ENCODE assay signal across 27 cellular contexts in the genomic region with DNA sequence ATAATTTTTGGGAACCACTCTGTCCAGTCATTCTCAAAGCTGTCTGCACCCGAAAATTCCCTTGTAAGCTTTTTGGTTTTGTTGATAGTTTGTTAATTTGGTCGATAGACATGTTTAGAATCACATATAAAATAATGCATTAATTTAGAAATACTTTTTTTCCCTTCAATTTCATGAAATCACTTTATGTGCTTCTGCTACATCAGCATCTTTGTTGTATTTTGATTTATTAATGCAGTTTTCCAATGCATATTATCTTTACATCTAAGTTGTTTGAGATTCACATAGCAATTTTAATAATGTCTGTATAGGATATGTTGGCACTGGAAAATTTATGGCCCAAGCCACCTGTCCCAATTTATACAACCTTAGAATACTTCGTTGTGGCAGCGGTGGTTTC.
"Had no signal": no experiment of that assay in that cellular context is flagged by ENCODE, and none has a peak within 500 bp of the region (broad histone marks: within the 10 kb centered on the region; RNA-seq: fewer than 3 reads in every experiment).

No MANE protein-coding gene starts in this region.

- H3K27me3 ChIP-seq: stomach, suprapubic skin, testis, thyroid gland, tibial artery, tibial nerve, transverse colon, upper lobe of left lung, upper lobe of right lung, uterus, vagina had no signal

- DNase-seq: stimulated activated CD4-positive, alpha-beta T cell treated with anti-CD3 and anti-CD28 coated beads, Interleukin-2, amount 100 ng/mL, for 48 hours; stimulated activated CD4-positive, alpha-beta T cell treated with anti-CD3 and anti-CD28 coated beads, Interleukin-4, amount 100 ng/mL, for 1 hour; stimulated activated CD4-positive, alpha-beta T cell treated with anti-CD3 and anti-CD28 coated beads, Interleukin-4, amount 100 ng/mL, for 24 hours; stimulated activated CD4-positive, alpha-beta T cell treated with anti-CD3 and anti-CD28 coated beads, Interleukin-4, amount 100 ng/mL, for 4 hours; stimulated activated CD8-positive, alpha-beta memory T cell treated with anti-CD3 and anti-CD28 coated beads, Interleukin-4, amount 100 ng/mL, for 48 hours; stimulated activated naive B cell treated with anti-CD40 and anti-IgM and Interleukin-4, amounts not matched to agents 10 μg/mL and 1 μg/mL and 100 μg/mL, for 72 hours; stimulated activated naive CD4-positive, alpha-beta T cell; stimulated activated naive CD4-positive, alpha-beta T cell treated with Interleukin-2 at 50 U/mL for 16 hours; stimulated activated naive CD8-positive, alpha-beta T cell treated with anti-CD3 and anti-CD28 coated beads, Interleukin-15, amount 100 ng/mL, for 72 hours; stimulated activated naive CD8-positive, alpha-beta T cell treated with anti-CD3 and anti-CD28 coated beads, Interleukin-15, Interleukin-2, amounts not matched to agents 100 U/mL and 50 U/mL, for 24 hours; stomach; substantia nigra; testis; thyroid gland; tibial artery; transverse colon; trophoblast cell; upper lobe of left lung; upper lobe of right lung; uterus had no signal

- H3K27ac ChIP-seq: stomach, suprapubic skin, testis, thoracic aorta, thyroid gland, tibial artery, tibial nerve, transverse colon, upper lobe of left lung, upper lobe of right lung, uterus, vagina had no signal

- H3K36me3 ChIP-seq: stomach, suprapubic skin, thoracic aorta, thyroid gland, tibial artery, tibial nerve, transverse colon, upper lobe of left lung, upper lobe of right lung, uterus, vagina had no signal

- H3K4me1 ChIP-seq: stomach, suprapubic skin, testis, thyroid gland, tibial artery, tibial nerve, transverse colon, upper lobe of left lung, upper lobe of right lung, uterus, vagina had no signal

- ATAC-seq: stimulated activated effector memory CD8-positive, alpha-beta T cell treated with anti-CD3 and anti-CD28 coated beads, Interleukin-12 subunit alpha, Interleukin-12 subunit beta, amount 100 ng/mL, for 72 hours; stimulated activated memory B cell treated with anti-CD40 and anti-IgM and Interleukin-4, amounts not matched to agents 10 μg/mL and 1 μg/mL and 100 μg/mL, for 72 hours; stimulated activated naive B cell treated with anti-CD40 and anti-IgM and Interleukin-4, amounts not matched to agents 10 μg/mL and 1 μg/mL and 100 μg/mL, for 72 hours; stimulated activated naive CD8-positive, alpha-beta T cell treated with anti-CD3 and anti-CD28 coated beads, Interleukin-15, amount 100 ng/mL, for 72 hours; stimulated activated naive CD8-positive, alpha-beta T cell treated with anti-CD3 and anti-CD28 coated beads, Interleukin-15, Interleukin-2, amounts not matched to agents 100 U/mL and 50 U/mL, for 24 hours; upper lobe of right lung had no signal

- H3K4me3 ChIP-seq: stomach, suprapubic skin, testis, thoracic aorta, thyroid gland, tibial artery, tibial nerve, transverse colon, upper lobe of left lung, upper lobe of right lung, uterus, vagina had no signal

- FAIRE-seq: urothelium cell line had no signal

- H3K9me3 ChIP-seq: stomach, suprapubic skin, testis, thoracic aorta, thyroid gland, tibial artery, tibial nerve, transverse colon, upper lobe of left lung, upper lobe of right lung, uterus, vagina had no signal
